Comparison of ENCODE assay signal across 12 cellular contexts in the genomic region with DNA sequence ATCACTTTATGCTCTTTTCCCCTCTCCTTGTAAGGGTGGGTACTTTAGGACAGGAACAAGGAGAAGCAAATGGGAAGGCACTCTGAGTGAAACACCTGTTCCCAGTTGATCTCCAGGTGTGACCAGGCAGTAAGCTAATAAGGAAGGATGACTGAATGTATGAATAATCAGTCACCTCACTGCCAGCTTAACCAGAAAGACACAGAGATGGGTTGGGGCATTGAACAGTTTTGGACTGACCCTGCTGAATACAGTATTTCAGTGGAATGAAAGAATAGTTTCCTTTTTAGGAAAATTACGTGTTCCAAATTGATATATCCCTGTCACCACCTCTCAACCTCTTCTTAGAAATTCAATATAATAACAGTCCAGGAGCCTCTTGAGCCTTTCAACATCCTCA.
DNase-seq lines count a peak whose midpoint lies in the region; ATAC-seq and TF ChIP-seq lines count a peak whose summit lies in the region.
"Had no signal": no experiment of that assay in that cellular context is flagged by ENCODE, and none has a peak within 500 bp of the region (broad histone marks: within the 10 kb centered on the region; RNA-seq: fewer than 3 reads in every experiment).

No MANE protein-coding gene starts in this region.

- H3K36me3 ChIP-seq in RWPE2 (ENCODE audit: low read depth), result peaks cover 4% of the 10 kb centered on the region; the same call in 1 of the 2 replicates
- no peaks in the 10 kb centered on the region for H3K36me3 ChIP-seq in esophagus squamous epithelium
- H3K36me3 ChIP-seq: lower lobe of right lung had no signal

- H3K4me3 Mint-ChIP-seq in activated CD8-positive, alpha-beta memory T cell treated with anti-CD3 and anti-CD28 coated beads, Interleukin-2, amount 10 ng/mL, durations not matched to agents 7 days and 5 days, result no peak overlapping the region
- no peak overlapping the region for H3K4me3 Mint-ChIP-seq in activated CD4-positive, alpha-beta memory T cell treated with anti-CD3 and anti-CD28 coated beads for 36 hours

- peaks cover 2% of the 10 kb centered on the region for H3K4me1 Mint-ChIP-seq in activated CD8-positive, alpha-beta memory T cell treated with anti-CD3 and anti-CD28 coated beads, Interleukin-2, amount 10 ng/mL, durations not matched to agents 7 days and 5 days
- peaks cover 7% of the 10 kb centered on the region for H3K4me1 Mint-ChIP-seq in activated CD4-positive, alpha-beta memory T cell treated with anti-CD3 and anti-CD28 coated beads for 36 hours (ENCODE audit: low read depth)

- peak overlapping the region; percentile 89 for H3K27ac ChIP-seq in RWPE2 (ENCODE audit: poor library complexity, severe bottlenecking)
- peak overlapping the region in 3 of 4 donors; percentile 40 to 75 (median 54) for H3K27ac ChIP-seq in esophagus squamous epithelium
- H3K27ac ChIP-seq: lower lobe of right lung had no signal

- H3K27ac Mint-ChIP-seq in activated CD8-positive, alpha-beta memory T cell treated with anti-CD3 and anti-CD28 coated beads, Interleukin-2, amount 10 ng/mL, durations not matched to agents 7 days and 5 days, result no peak overlapping the region
- no peak overlapping the region for H3K27ac Mint-ChIP-seq in activated CD4-positive, alpha-beta memory T cell treated with anti-CD3 and anti-CD28 coated beads for 36 hours

- H3K36me3 Mint-ChIP-seq in activated CD8-positive, alpha-beta memory T cell treated with anti-CD3 and anti-CD28 coated beads, Interleukin-2, amount 10 ng/mL, durations not matched to agents 7 days and 5 days, result peaks cover 16% of the 10 kb centered on the region
- H3K36me3 Mint-ChIP-seq in activated CD4-positive, alpha-beta memory T cell treated with anti-CD3 and anti-CD28 coated beads for 36 hours, result peaks cover 23% of the 10 kb centered on the region

- H3K4me1 ChIP-seq in RWPE2 (ENCODE audit: insufficient read depth, poor library complexity, severe bottlenecking) (peaks cover 28% of the 10 kb centered on the region), esophagus squamous epithelium (peaks cover 12 to 32% (median 18%) of the 10 kb centered on the region in 3 donors)

- TF ChIP-seq CTCF in RWPE2 (IDR thresholded peaks at IDR 0.05; ENCODE audit: poor library complexity, severe bottlenecking) (no peak), esophagus squamous epithelium (IDR thresholded peaks at IDR 0.05) (no peak)

- H3K4me3 ChIP-seq in RWPE2 (ENCODE audit: severe bottlenecking), result no peak overlapping the region
- no peak overlapping the region for H3K4me3 ChIP-seq in esophagus squamous epithelium
- H3K4me3 ChIP-seq: lower lobe of right lung had no signal

- peaks cover 4% of the 10 kb centered on the region for H3K9me3 ChIP-seq in RWPE2 (ENCODE audit: severe bottlenecking)
- H3K9me3 ChIP-seq in esophagus squamous epithelium, result peaks cover 0 to 9% (median 0%) of the 10 kb centered on the region in 3 donors

- DNase-seq in Daoy (ENCODE audit: low read depth), result peak; percentile 9
- no peak for DNase-seq in RWPE2 (ENCODE audit: low spot score)
- DNase-seq in esophagus squamous epithelium (lab: John Stamatoyannopoulos, UW), result no peak
- DNase-seq in sciatic nerve (ENCODE audit: low spot score), result no peak
- DNase-seq in activated CD8-positive, alpha-beta memory T cell treated with anti-CD3 and anti-CD28 coated beads, Interleukin-2, amount 10 ng/mL, durations not matched to agents 7 days and 5 days, result no peak
- no peak for DNase-seq in nucleus accumbens (lab: John Stamatoyannopoulos, UW)
- no peak for DNase-seq in Ammon's horn (ENCODE audit: low spot score)
- DNase-seq in activated CD4-positive, alpha-beta memory T cell treated with anti-CD3 and anti-CD28 coated beads for 36 hours, result no peak
- DNase-seq: DMS79 treated with DMSO at 0.1 percent for 48 hours, lower lobe of right lung, NCI-H345, T-helper 1 cell had no signal

- peaks cover 17% of the 10 kb centered on the region for H3K9me3 Mint-ChIP-seq in activated CD8-positive, alpha-beta memory T cell treated with anti-CD3 and anti-CD28 coated beads, Interleukin-2, amount 10 ng/mL, durations not matched to agents 7 days and 5 days (ENCODE audit: low read depth)
- H3K9me3 Mint-ChIP-seq in activated CD4-positive, alpha-beta memory T cell treated with anti-CD3 and anti-CD28 coated beads for 36 hours, result peaks cover 23% of the 10 kb centered on the region

- CTCF ChIA-PET in activated CD8-positive, alpha-beta memory T cell treated with anti-CD3 and anti-CD28 coated beads, Interleukin-2, amount 10 ng/mL, durations not matched to agents 7 days and 5 days (lab: Charles Lee), result no interaction called here
- CTCF ChIA-PET in activated CD4-positive, alpha-beta memory T cell treated with anti-CD3 and anti-CD28 coated beads for 36 hours (lab: Charles Lee), result no interaction called here

- H3K27me3 ChIP-seq in RWPE2 (ENCODE audit: insufficient read depth, poor library complexity, severe bottlenecking) (no peaks in the 10 kb centered on the region), esophagus squamous epithelium (no peaks in the 10 kb centered on the region)

- WGBS in esophagus squamous epithelium, 2 donors, result 55 to 65% methylated on average over 1 of the region's 1 CpG

- peak; percentile 62 for ATAC-seq in RWPE2 (ENCODE audit: low read depth)
- ATAC-seq in sciatic nerve, result peak; percentile 27
- ATAC-seq in activated CD8-positive, alpha-beta memory T cell treated with anti-CD3 and anti-CD28 coated beads, Interleukin-2, amount 10 ng/mL, durations not matched to agents 7 days and 5 days, result no peak

- no peaks in the 10 kb centered on the region for H3K27me3 Mint-ChIP-seq in activated CD8-positive, alpha-beta memory T cell treated with anti-CD3 and anti-CD28 coated beads, Interleukin-2, amount 10 ng/mL, durations not matched to agents 7 days and 5 days
- H3K27me3 Mint-ChIP-seq in activated CD4-positive, alpha-beta memory T cell treated with anti-CD3 and anti-CD28 coated beads for 36 hours, result no peaks in the 10 kb centered on the region

- POLR2A ChIA-PET in activated CD4-positive, alpha-beta memory T cell treated with anti-CD3 and anti-CD28 coated beads for 36 hours (lab: Charles Lee), result no interaction called here

- intact Hi-C loops in esophagus squamous epithelium (cut with DNase I), result no loop called here
- intact Hi-C loops in sciatic nerve (cut with DNase I), result no loop called here
- intact Hi-C loops in activated CD4-positive, alpha-beta memory T cell treated with anti-CD3 and anti-CD28 coated beads for 36 hours (cut with micrococcal nuclease), result no loop called here

- TF ChIP-seq POLR2A in esophagus squamous epithelium (IDR thresholded peaks at IDR 0.05), result no peak
